ENCODE assay signal across 17 cellular contexts in the genomic region with DNA sequence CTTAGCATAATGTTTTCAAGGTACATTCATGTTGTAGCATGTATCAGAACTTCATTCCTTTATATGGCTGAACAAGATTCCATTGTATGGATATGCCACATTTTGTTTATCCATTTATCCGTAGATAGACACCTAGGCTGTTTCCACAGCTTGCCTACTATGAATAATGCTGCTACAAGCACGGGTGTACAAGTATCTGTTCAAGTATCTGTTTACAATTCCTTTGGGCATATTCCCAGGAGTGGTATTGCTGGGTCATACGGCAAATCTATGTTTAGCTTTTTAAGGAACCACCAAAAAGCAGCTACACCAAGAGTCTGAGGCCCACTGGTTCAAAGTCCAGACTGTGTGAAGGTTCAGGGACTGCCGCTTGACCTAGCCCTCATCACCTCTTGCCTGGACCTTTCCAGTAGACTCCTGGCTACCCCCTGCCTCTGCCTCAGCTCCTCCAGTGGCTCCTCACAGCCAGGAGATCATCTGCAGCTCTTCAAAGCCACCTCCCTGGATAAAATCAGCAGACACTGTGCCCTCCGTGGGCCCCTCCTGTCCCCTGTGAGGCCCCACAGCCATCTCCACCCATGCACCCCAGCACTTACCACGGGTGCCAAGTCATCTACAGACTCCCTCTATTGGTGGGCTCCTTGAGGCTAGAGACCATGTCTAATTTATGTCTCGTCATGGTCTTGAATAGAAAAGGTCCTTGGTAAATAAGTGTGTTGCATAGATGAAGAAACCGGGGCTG.
A peak's percentile ranks its signal among the peaks of the same experiment; 100 is the strongest.
DNase-seq lines count a peak whose midpoint lies in the region; ATAC-seq, FAIRE-seq and TF ChIP-seq lines count a peak whose summit lies in the region.
"Had no signal": no experiment of that assay in that cellular context is flagged by ENCODE, and none has a peak within 500 bp of the region (broad histone marks: within the 10 kb centered on the region; RNA-seq: fewer than 3 reads in every experiment).

No MANE protein-coding gene starts in this region.

- no peaks in the 10 kb centered on the region for H3K36me3 ChIP-seq in astrocyte (ENCODE audit: insufficient read depth, low read length)

- H3K27ac Mint-ChIP-seq in astrocyte (ENCODE audit: unreplicated experiment): no peak overlapping the region
- no peak overlapping the region for H3K27ac Mint-ChIP-seq in stimulated activated naive CD8-positive, alpha-beta T cell treated with anti-CD3 and anti-CD28 coated beads, Interleukin-15, amount 100 ng/mL, for 72 hours
- H3K27ac Mint-ChIP-seq: activated CD8-positive, alpha-beta T cell treated with anti-CD3 and anti-CD28 coated beads for 36 hours; memory B cell had no signal

- no peak overlapping the region for H3K4me3 Mint-ChIP-seq in astrocyte (ENCODE audit: unreplicated experiment)
- no peak overlapping the region for H3K4me3 Mint-ChIP-seq in stimulated activated naive CD8-positive, alpha-beta T cell treated with anti-CD3 and anti-CD28 coated beads, Interleukin-15, amount 100 ng/mL, for 72 hours
- H3K4me3 Mint-ChIP-seq: activated CD8-positive, alpha-beta T cell treated with anti-CD3 and anti-CD28 coated beads for 36 hours; memory B cell had no signal

- no peak for TF ChIP-seq CTCF in astrocyte (IDR thresholded peaks at IDR 0.05; ENCODE audit: insufficient read depth, low read depth, low read length)
- TF ChIP-seq CTCF in fibroblast of villous mesenchyme (IDR thresholded peaks at IDR 0.05; ENCODE audit: insufficient read depth, low read depth, low read length): no peak
- no peak for TF ChIP-seq CTCF in omental fat pad (IDR thresholded peaks at IDR 0.05)

- no peak for FAIRE-seq in astrocyte (lab: Jason Lieb, UNC)

- no peaks in the 10 kb centered on the region for H3K9me3 ChIP-seq in astrocyte (ENCODE audit: insufficient read depth, low read depth, low read length)
- H3K9me3 ChIP-seq: Caco-2 had no signal

- intact Hi-C loops in posterior vena cava (cut with DNase I): no loop called here

- H4K20me1 ChIP-seq in astrocyte (ENCODE audit: insufficient read depth, low read length): no peaks in the 10 kb centered on the region

- H3K4me3 ChIP-seq in astrocyte (ENCODE audit: insufficient read depth, low read depth, low read length) (no peak overlapping the region), fibroblast of villous mesenchyme (ENCODE audit: low read depth, low read length) (no peak overlapping the region)
- H3K4me3 ChIP-seq: smooth muscle cell had no signal

- peaks cover 2% of the 10 kb centered on the region for H3K4me1 ChIP-seq in astrocyte (ENCODE audit: insufficient read depth, low read length)

- H3K79me2 ChIP-seq in astrocyte (ENCODE audit: insufficient read depth, low read length): no peaks in the 10 kb centered on the region

- H3K9ac ChIP-seq in astrocyte (ENCODE audit: low read length): no peak overlapping the region

- H3K27me3 Mint-ChIP-seq in astrocyte (ENCODE audit: low read depth, unreplicated experiment): peaks cover 24% of the 10 kb centered on the region
- peaks cover 9% of the 10 kb centered on the region for H3K27me3 Mint-ChIP-seq in stimulated activated naive CD8-positive, alpha-beta T cell treated with anti-CD3 and anti-CD28 coated beads, Interleukin-15, amount 100 ng/mL, for 72 hours
- H3K27me3 Mint-ChIP-seq: activated CD8-positive, alpha-beta T cell treated with anti-CD3 and anti-CD28 coated beads for 36 hours had no signal

- no peak overlapping the region for H3K27ac ChIP-seq in astrocyte (ENCODE audit: low read depth, low read length)

- no peak overlapping the region for H3K4me2 ChIP-seq in astrocyte (ENCODE audit: low read length)
- H3K4me2 ChIP-seq: smooth muscle cell had no signal

- H3K4me1 Mint-ChIP-seq in astrocyte (ENCODE audit: low read depth, unreplicated experiment): no peaks in the 10 kb centered on the region
- H3K4me1 Mint-ChIP-seq in stimulated activated naive CD8-positive, alpha-beta T cell treated with anti-CD3 and anti-CD28 coated beads, Interleukin-15, amount 100 ng/mL, for 72 hours: no peaks in the 10 kb centered on the region
- H3K4me1 Mint-ChIP-seq: memory B cell had no signal

- DNase-seq in ELF-1 (ENCODE audit: low read depth, low spot score) (peak; percentile 27), astrocyte (ENCODE audit: low read depth) (peak; percentile 27), fibroblast of villous mesenchyme (ENCODE audit: low read depth) (peak; percentile 59), posterior vena cava (ENCODE audit: low spot score) (peak; percentile 30), omental fat pad (ENCODE audit: low spot score) (no peak), putamen (ENCODE audit: low spot score) (no peak)
- DNase-seq in stimulated activated naive CD8-positive, alpha-beta T cell treated with anti-CD3 and anti-CD28 coated beads, Interleukin-15, amount 100 ng/mL, for 72 hours: no peak
- DNase-seq: activated CD8-positive, alpha-beta T cell treated with anti-CD3 and anti-CD28 coated beads for 36 hours; Caco-2; GF-D8; NCI-H187; NCI-H524; stimulated activated naive CD4-positive, alpha-beta T cell had no signal

- H3K9me3 Mint-ChIP-seq in astrocyte (ENCODE audit: unreplicated experiment): peaks cover 2% of the 10 kb centered on the region
- no peaks in the 10 kb centered on the region for H3K9me3 Mint-ChIP-seq in stimulated activated naive CD8-positive, alpha-beta T cell treated with anti-CD3 and anti-CD28 coated beads, Interleukin-15, amount 100 ng/mL, for 72 hours
- H3K9me3 Mint-ChIP-seq: activated CD8-positive, alpha-beta T cell treated with anti-CD3 and anti-CD28 coated beads for 36 hours; memory B cell had no signal

- H3K36me3 Mint-ChIP-seq in astrocyte (ENCODE audit: low read depth, unreplicated experiment): no peaks in the 10 kb centered on the region
- H3K36me3 Mint-ChIP-seq: memory B cell had no signal

- peaks cover 8% of the 10 kb centered on the region for H3K27me3 ChIP-seq in astrocyte (ENCODE audit: insufficient read depth, low read length)

- no peak overlapping the region for H2AFZ ChIP-seq in astrocyte (ENCODE audit: low read depth, low read length)

- ATAC-seq in GM21367 (IDR thresholded peaks at IDR 0.05; ENCODE audit: unreplicated experiment) (no peak), omental fat pad (ENCODE audit: low FRiP score) (no peak)
- no peak for ATAC-seq in stimulated activated naive CD8-positive, alpha-beta T cell treated with anti-CD3 and anti-CD28 coated beads, Interleukin-15, amount 100 ng/mL, for 72 hours
- ATAC-seq: activated CD8-positive, alpha-beta T cell treated with anti-CD3 and anti-CD28 coated beads for 36 hours; HCT116 had no signal

Comparison
In these comparisons a context has a peak if more than half of its experiments do, and no peak if none do; other contexts are left out.
1. DNase-seq: peak in ELF-1 (single experiment), astrocyte (single experiment), fibroblast of villous mesenchyme (single experiment) and posterior vena cava (single experiment); none in omental fat pad (single experiment), stimulated activated naive CD8-positive, alpha-beta T cell treated with anti-CD3 and anti-CD28 coated beads, Interleukin-15, amount 100 ng/mL, for 72 hours (0 of 2) and putamen (single experiment).